ENCODE assay signal across 1 cellular context in the genomic region with DNA sequence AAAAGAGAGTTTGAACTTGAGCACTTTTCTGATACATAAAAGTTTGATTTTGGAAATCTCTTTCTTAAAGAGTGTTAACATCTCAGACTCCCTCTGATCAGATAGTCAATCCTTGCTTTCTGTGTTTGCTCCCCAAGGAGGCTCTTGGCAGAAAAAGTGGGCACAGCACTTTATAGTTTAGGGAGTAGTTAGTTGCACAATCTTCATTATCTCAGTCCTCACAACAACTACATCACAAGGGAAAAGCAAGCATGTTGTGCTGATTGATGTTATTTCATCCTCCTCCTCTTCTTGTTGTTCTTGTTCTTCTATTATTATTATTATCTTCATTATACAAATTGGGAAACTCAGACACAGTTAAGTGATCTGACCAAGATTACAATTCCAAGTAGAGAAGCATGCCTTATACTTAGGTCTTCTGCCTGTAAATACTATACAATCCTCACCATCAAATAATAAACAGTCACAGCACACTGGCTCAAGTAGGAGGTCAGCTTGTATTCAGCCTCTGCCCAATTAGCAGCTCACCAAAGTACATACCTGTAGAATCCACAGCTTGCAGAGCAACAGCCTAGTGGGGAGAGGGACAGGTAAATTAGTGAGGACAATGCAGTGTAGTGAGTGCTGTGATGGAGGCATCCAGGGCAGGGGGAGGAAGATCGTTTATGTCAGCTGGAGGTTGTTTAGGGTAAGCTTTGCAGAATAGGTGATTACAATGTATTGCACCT.
TF ChIP-seq lines count a peak whose summit lies in the region.

No MANE protein-coding gene starts in this region.

TF ChIP-seq in GM23338, 12 proteins besides CTCF, POLR2A, EP300 and RAD21 (continued from another document):
- TF ChIP-seq, protein P1, sequence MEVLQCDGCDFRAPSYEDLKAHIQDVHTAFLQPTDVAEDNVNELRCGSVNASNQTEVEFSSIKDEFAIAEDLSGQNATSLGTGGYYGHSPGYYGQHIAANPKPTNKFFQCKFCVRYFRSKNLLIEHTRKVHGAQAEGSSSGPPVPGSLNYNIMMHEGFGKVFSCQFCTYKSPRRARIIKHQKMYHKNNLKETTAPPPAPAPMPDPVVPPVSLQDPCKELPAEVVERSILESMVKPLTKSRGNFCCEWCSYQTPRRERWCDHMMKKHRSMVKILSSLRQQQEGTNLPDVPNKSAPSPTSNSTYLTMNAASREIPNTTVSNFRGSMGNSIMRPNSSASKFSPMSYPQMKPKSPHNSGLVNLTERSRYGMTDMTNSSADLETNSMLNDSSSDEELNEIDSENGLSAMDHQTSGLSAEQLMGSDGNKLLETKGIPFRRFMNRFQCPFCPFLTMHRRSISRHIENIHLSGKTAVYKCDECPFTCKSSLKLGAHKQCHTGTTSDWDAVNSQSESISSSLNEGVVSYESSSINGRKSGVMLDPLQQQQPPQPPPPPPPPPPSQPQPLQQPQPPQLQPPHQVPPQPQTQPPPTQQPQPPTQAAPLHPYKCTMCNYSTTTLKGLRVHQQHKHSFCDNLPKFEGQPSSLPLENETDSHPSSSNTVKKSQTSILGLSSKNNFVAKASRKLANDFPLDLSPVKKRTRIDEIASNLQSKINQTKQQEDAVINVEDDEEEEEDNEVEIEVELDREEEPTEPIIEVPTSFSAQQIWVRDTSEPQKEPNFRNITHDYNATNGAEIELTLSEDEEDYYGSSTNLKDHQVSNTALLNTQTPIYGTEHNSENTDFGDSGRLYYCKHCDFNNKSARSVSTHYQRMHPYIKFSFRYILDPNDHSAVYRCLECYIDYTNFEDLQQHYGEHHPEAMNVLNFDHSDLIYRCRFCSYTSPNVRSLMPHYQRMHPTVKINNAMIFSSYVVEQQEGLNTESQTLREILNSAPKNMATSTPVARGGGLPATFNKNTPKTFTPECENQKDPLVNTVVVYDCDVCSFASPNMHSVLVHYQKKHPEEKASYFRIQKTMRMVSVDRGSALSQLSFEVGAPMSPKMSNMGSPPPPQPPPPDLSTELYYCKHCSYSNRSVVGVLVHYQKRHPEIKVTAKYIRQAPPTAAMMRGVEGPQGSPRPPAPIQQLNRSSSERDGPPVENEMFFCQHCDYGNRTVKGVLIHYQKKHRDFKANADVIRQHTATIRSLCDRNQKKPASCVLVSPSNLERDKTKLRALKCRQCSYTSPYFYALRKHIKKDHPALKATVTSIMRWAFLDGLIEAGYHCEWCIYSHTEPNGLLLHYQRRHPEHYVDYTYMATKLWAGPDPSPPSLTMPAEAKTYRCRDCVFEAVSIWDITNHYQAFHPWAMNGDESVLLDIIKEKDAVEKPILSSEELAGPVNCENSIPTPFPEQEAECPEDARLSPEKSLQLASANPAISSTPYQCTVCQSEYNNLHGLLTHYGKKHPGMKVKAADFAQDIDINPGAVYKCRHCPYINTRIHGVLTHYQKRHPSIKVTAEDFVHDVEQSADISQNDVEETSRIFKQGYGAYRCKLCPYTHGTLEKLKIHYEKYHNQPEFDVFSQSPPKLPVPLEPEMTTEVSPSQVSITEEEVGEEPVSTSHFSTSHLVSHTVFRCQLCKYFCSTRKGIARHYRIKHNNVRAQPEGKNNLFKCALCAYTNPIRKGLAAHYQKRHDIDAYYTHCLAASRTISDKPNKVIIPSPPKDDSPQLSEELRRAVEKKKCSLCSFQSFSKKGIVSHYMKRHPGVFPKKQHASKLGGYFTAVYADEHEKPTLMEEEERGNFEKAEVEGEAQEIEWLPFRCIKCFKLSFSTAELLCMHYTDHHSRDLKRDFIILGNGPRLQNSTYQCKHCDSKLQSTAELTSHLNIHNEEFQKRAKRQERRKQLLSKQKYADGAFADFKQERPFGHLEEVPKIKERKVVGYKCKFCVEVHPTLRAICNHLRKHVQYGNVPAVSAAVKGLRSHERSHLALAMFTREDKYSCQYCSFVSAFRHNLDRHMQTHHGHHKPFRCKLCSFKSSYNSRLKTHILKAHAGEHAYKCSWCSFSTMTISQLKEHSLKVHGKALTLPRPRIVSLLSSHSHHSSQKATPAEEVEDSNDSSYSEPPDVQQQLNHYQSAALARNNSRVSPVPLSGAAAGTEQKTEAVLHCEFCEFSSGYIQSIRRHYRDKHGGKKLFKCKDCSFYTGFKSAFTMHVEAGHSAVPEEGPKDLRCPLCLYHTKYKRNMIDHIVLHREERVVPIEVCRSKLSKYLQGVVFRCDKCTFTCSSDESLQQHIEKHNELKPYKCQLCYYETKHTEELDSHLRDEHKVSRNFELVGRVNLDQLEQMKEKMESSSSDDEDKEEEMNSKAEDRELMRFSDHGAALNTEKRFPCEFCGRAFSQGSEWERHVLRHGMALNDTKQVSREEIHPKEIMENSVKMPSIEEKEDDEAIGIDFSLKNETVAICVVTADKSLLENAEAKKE (CRISPR knock-in tag; IDR thresholded peaks at IDR 0.05) = no peak
- TF ChIP-seq CREB1 (CRISPR knock-in tag; IDR thresholded peaks at IDR 0.05; ENCODE audit: low read depth) (no peak), EZH2phosphoT487 (IDR thresholded peaks at IDR 0.05; ENCODE audit: unreplicated experiment) (no peak), JUNB (IDR thresholded peaks at IDR 0.05; ENCODE audit: unreplicated experiment) (no peak), ZNF331 (CRISPR knock-in tag; IDR thresholded peaks at IDR 0.05; ENCODE audit: low read depth) (no peak), EZH2 (IDR thresholded peaks at IDR 0.05; ENCODE audit: low read depth, unreplicated experiment) (no peak)
- TF ChIP-seq, protein P2, sequence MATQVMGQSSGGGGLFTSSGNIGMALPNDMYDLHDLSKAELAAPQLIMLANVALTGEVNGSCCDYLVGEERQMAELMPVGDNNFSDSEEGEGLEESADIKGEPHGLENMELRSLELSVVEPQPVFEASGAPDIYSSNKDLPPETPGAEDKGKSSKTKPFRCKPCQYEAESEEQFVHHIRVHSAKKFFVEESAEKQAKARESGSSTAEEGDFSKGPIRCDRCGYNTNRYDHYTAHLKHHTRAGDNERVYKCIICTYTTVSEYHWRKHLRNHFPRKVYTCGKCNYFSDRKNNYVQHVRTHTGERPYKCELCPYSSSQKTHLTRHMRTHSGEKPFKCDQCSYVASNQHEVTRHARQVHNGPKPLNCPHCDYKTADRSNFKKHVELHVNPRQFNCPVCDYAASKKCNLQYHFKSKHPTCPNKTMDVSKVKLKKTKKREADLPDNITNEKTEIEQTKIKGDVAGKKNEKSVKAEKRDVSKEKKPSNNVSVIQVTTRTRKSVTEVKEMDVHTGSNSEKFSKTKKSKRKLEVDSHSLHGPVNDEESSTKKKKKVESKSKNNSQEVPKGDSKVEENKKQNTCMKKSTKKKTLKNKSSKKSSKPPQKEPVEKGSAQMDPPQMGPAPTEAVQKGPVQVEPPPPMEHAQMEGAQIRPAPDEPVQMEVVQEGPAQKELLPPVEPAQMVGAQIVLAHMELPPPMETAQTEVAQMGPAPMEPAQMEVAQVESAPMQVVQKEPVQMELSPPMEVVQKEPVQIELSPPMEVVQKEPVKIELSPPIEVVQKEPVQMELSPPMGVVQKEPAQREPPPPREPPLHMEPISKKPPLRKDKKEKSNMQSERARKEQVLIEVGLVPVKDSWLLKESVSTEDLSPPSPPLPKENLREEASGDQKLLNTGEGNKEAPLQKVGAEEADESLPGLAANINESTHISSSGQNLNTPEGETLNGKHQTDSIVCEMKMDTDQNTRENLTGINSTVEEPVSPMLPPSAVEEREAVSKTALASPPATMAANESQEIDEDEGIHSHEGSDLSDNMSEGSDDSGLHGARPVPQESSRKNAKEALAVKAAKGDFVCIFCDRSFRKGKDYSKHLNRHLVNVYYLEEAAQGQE (IDR thresholded peaks at IDR 0.05; ENCODE audit: unreplicated experiment) = no peak
- TF ChIP-seq, protein P3, sequence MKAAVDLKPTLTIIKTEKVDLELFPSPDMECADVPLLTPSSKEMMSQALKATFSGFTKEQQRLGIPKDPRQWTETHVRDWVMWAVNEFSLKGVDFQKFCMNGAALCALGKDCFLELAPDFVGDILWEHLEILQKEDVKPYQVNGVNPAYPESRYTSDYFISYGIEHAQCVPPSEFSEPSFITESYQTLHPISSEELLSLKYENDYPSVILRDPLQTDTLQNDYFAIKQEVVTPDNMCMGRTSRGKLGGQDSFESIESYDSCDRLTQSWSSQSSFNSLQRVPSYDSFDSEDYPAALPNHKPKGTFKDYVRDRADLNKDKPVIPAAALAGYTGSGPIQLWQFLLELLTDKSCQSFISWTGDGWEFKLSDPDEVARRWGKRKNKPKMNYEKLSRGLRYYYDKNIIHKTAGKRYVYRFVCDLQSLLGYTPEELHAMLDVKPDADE (IDR thresholded peaks at IDR 0.05) = no peak
